In the genomic region with DNA sequence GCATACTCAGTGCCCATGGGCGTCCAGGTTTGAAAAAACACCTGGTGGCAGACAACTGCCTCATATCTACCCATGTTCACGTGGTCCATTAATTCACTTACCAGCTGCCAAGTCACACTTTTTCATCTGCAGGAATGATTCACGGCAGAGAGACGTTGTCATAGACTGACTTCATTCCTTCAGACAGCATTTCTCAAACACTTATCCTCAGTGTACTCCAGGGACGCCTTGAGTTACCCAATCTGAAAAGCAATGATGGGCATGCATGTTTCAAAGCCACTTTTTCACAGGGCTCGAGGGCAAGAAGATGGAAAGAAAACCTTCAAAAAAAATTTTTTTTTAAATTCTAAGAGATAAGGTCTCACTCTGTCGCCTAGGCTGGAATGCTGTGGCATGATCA, we compare ENCODE assay signal across 19 cellular contexts. TPM values are rescaled to one million over a fixed set of nuclear protein-coding genes. Genes with fewer than 3 reads are reported as not detected.
DNase-seq lines count a peak whose midpoint lies in the region.
"Had no signal": no experiment of that assay in that cellular context is flagged by ENCODE, and none has a peak within 500 bp of the region (broad histone marks: within the 10 kb centered on the region; RNA-seq: fewer than 3 reads in every experiment).

No MANE protein-coding gene starts in this region.

- H3K4me1 ChIP-seq in adipocyte (ENCODE audit: control insufficient read depth, insufficient read depth, low read length): peaks cover 50% of the 10 kb centered on the region

- H3K4me3 ChIP-seq in adipocyte (ENCODE audit: low read length): no peak overlapping the region
- H3K4me3 ChIP-seq: left lung, SJSA1, uterus had no signal

- DNase-seq in EH (ENCODE audit: low read depth) (peak; percentile 63), adipocyte (ENCODE audit: low read depth) (peak; percentile 24), glomerular visceral epithelial cell (ENCODE audit: extremely low spot score) (peak; percentile 65), superior temporal gyrus (ENCODE audit: extremely low spot score) (no peak), mesenteric fat pad (ENCODE audit: low spot score) (no peak), NCI-H2227 (lab: John Stamatoyannopoulos, UW; ENCODE audit: unreplicated experiment) (no peak)
- DNase-seq: activated CD4-positive, alpha-beta T cell treated with anti-CD3 and anti-CD28 coated beads for 4 hours; activated naive CD4-positive, alpha-beta T cell treated with anti-CD3 and anti-CD28 coated beads, Interleukin-2, amount 10 ng/mL, durations not matched to agents 7 days and 5 days; COR-L47; GDM1; left lung; NCI-H187; NCI-H510A; stimulated activated naive CD8-positive, alpha-beta T cell treated with anti-CD3 and anti-CD28 coated beads, Interleukin-15, amount 100 ng/mL, for 72 hours; uterus had no signal

- H3K27me3 ChIP-seq in adipocyte (replicated peaks; ENCODE audit: control insufficient read depth, insufficient read depth, low read length): no peaks in the 10 kb centered on the region
- H3K27me3 ChIP-seq: left lung, SJSA1, uterus had no signal

- H3K36me3 ChIP-seq in adipocyte (ENCODE audit: control insufficient read depth, insufficient read depth, low read length, severe bottlenecking): peaks cover 26% of the 10 kb centered on the region
- H3K36me3 ChIP-seq: uterus had no signal

- peak overlapping the region; percentile 2 for H3K9ac ChIP-seq in adipocyte (ENCODE audit: low read length)

- no peaks in the 10 kb centered on the region for H3K9me3 ChIP-seq in adipocyte (ENCODE audit: control insufficient read depth, low read length)
- H3K9me3 ChIP-seq: left lung, SJSA1, uterus had no signal

RNA-seq across cellular contexts. Expression of a gene that starts 6.0 kb away (rescaled TPM):
- total RNA-seq in mesenteric fat pad: 87.6 TPM

RNA-seq across cellular contexts. Expression of a gene that starts 12.7 kb away (rescaled TPM):
- total RNA-seq in mesenteric fat pad: 93.1 TPM

RNA-seq across cellular contexts. Expression of a gene that starts 20.3 kb away (rescaled TPM):
- not detected for total RNA-seq in mesenteric fat pad
- total RNA-seq: fibroblast of villous mesenchyme, H4, left lung, myocyte, SJSA1, uterus had no signal

RNA-seq across cellular contexts. Expression of a gene that starts 45.4 kb away (rescaled TPM):
- total RNA-seq in mesenteric fat pad: 0.35 TPM

Comparison
In these comparisons a context has a peak if more than half of its experiments do, and no peak if none do; other contexts are left out.
1. DNase-seq: peak in EH (single experiment), adipocyte (single experiment) and glomerular visceral epithelial cell (single experiment); none in superior temporal gyrus (single experiment), mesenteric fat pad (single experiment) and NCI-H2227 (single experiment).